Comparison of ENCODE assay signal across 2 cellular contexts in genomic region chr6:75608304-75608703, GRCh38.
TF ChIP-seq lines count a peak whose summit lies in the region.

No MANE protein-coding gene starts in this region.

TF ChIP-seq in HEK293, 187 proteins besides CTCF, POLR2A, EP300 and RAD21:
- peak; percentile 43; the same call in 1 of the 2 replicates for TF ChIP-seq ZBTB6 (tag by site-specific recombination; IDR thresholded peaks at IDR 0.05)
- TF ChIP-seq ZNF626 (tag by site-specific recombination; IDR thresholded peaks at IDR 0.05) = no peak
- peak; percentile 95 for TF ChIP-seq ZNF366 (tag by site-specific recombination; conservative IDR thresholded peaks at IDR 0.05)
- TF ChIP-seq PRDM1 (tag by site-specific recombination; IDR thresholded peaks at IDR 0.05) = peak; percentile 97

TF ChIP-seq in K562, 482 proteins besides CTCF, POLR2A, EP300 and RAD21:
- TF ChIP-seq SMARCA5 (IDR thresholded peaks at IDR 0.05) (peak; percentile 60; the same call in 1 of the 2 replicates), NFE2 (IDR thresholded peaks at IDR 0.05; ENCODE audit: low read depth) (0 out of 2 replicates have a peak, but pooled peaks have one; percentile 3), ZFPM2 (CRISPR knock-in tag; IDR thresholded peaks at IDR 0.05) (no peak), BCOR (IDR thresholded peaks at IDR 0.05) (peak; percentile 56; the same call in 1 of the 2 replicates), HINFP (tag; conservative IDR thresholded peaks at IDR 0.05; ENCODE audit: low read depth) (0 out of 2 replicates have a peak, but pooled peaks have one; percentile 24), RBM25 (IDR thresholded peaks at IDR 0.05; ENCODE audit: low read depth, low read length, severe bottlenecking) (peak; percentile 48), ZNF512 (tag; IDR thresholded peaks at IDR 0.05) (peak; percentile 79), CREB3 (tag; conservative IDR thresholded peaks at IDR 0.05; ENCODE audit: low read depth) (no peak), U2AF1 (optimal IDR thresholded peaks at IDR 0.05; ENCODE audit: low read depth, low read length) (peak; percentile 55), ETV1 (tag; conservative IDR thresholded peaks at IDR 0.05; ENCODE audit: low read depth) (no peak), MTA1 (IDR thresholded peaks at IDR 0.05; ENCODE audit: borderline replicate concordance) (peak; percentile 47; the same call in 1 of the 2 replicates), MTA2 (IDR thresholded peaks at IDR 0.05; ENCODE audit: low read depth) (0 out of 2 replicates have a peak, but pooled peaks have one; percentile 30), SMARCA4 (IDR thresholded peaks at IDR 0.05) (peak; percentile 22; the same call in 1 of the 2 replicates), HDAC1 (IDR thresholded peaks at IDR 0.05) (0 out of 4 replicates have a peak, but pooled peaks of 1 of the 2 experiments have one; percentile 23), ZNF316 (IDR thresholded peaks at IDR 0.05) (peak; percentile 35; the same call in 1 of the 2 replicates), C11orf30 (IDR thresholded peaks at IDR 0.05; ENCODE audit: low read depth) (peak; percentile 36; the same call in 1 of the 2 replicates)
